34 cellular contexts compared by ENCODE assay signal in the genomic region with DNA sequence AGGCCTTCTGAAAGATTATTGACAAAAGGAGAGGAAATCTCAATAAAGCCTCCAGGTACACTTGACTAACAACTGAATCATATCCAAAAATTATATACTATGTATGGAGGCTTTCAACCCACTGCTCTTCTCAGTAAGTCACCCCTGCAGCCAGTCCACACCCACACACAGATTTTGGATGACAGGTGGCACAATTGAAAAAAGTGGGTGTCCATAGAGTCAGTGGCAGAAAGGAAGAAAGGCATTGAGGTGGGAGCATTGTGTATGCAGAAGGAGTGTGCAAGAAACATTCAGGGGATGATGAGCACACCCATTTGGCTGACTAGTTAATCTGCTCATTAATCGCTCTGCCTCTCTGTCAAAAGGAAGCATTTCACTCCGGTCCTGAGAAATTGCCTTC.
"Had no signal": no experiment of that assay in that cellular context is flagged by ENCODE, and none has a peak within 500 bp of the region (broad histone marks: within the 10 kb centered on the region; RNA-seq: fewer than 3 reads in every experiment).

No MANE protein-coding gene starts in this region.

- H3K27ac ChIP-seq: KMS-11 had no signal

- H3K4me3 ChIP-seq: MG63 had no signal

- H3K27me3 ChIP-seq: MG63 had no signal

- H3K36me3 ChIP-seq: MG63 had no signal

- DNase-seq: Karpas-422, Kasumi-1, MG63, MM.1S, MV-4-11, NCI-H1048, NCI-H1092, NCI-H1092 treated with DMSO at 0.1 percent for 48 hours, NCI-H1105, NCI-H1105 treated with DMSO at 0.1 percent for 48 hours, NCI-H1417, NCI-H1417 treated with DMSO at 0.1 percent for 48 hours, NCI-H1436, NCI-H1436 treated with DMSO at 0.1 percent for 48 hours, NCI-H146, NCI-H1694, NCI-H1694 treated with DMSO at 0.1 percent for 48 hours, NCI-H187, NCI-H187 treated with DMSO at 0.1 percent for 48 hours, NCI-H1930, NCI-H2029, NCI-H2029 treated with DMSO at 0.1 percent for 48 hours, NCI-H2081, NCI-H2081 treated with DMSO at 0.1 percent for 48 hours, NCI-H2107, NCI-H2171, NCI-H2171 treated with DMSO at 0.1 percent for 48 hours, NCI-H226, NCI-H345, NCI-H446, NCI-H446 treated with DMSO at 0.1 percent for 48 hours, NCI-H510A, NCI-H510A treated with DMSO at 0.1 percent for 48 hours had no signal
